In the genomic region with DNA sequence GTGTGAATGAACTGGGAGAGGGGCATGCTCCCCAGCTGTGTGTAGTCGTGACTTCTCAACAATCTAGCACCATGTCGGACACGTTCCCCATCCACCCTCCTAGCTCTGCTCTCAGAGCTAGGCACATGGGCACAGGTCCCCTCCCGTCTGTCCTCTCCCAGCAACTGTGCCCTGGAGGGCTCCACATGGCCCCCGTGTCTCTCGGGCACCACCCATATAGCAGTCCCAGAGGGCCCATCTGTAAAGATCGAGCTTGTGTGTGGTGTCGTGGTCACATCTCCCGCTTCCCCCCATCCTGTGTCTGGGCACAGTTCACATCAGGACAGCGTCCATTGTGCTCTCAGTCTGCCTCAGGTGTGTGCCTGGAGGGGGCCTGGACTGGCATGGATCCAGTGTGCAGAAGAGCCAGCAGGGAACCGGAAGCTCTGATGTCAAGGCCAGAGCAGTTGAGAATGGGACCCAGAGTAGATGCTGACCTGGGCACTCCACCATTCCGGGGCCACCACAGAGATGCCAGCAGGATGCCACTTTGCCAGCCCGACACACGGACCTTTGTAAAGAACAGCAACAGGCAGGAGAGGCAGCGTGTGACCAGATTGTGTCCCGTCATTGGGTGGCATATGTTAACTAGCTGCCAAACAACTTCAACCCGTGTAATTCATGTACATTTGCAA, we compare ENCODE assay signal across 25 cellular contexts. TPM values are rescaled to one million over a fixed set of nuclear protein-coding genes. Genes with fewer than 3 reads are reported as not detected.
DNase-seq lines count a peak whose midpoint lies in the region; ATAC-seq and TF ChIP-seq lines count a peak whose summit lies in the region.
"Had no signal": no experiment of that assay in that cellular context is flagged by ENCODE, and none has a peak within 500 bp of the region (broad histone marks: within the 10 kb centered on the region; RNA-seq: fewer than 3 reads in every experiment).

No MANE protein-coding gene starts in this region.

- H2BK5ac ChIP-seq in mesenchymal stem cell (ENCODE audit: low read depth, low read length, poor library complexity, severe bottlenecking), result no peak overlapping the region

- peaks cover 52% of the 10 kb centered on the region for H3K4me1 Mint-ChIP-seq in CD14-positive monocyte
- H3K4me1 Mint-ChIP-seq in T-cell, result peaks cover 12 to 38% (median 38%) of the 10 kb centered on the region in 3 donors

- H3K9me3 ChIP-seq in BLaER1 (peaks cover 50% of the 10 kb centered on the region), mesenchymal stem cell (ENCODE audit: control insufficient read depth, low read length) (peaks cover 33% of the 10 kb centered on the region)
- H3K9me3 ChIP-seq: adrenal gland had no signal

- no peak for TF ChIP-seq CTCF in CD14-positive monocyte (IDR thresholded peaks at IDR 0.05)

- intact Hi-C loops in CD14-positive monocyte (cut with micrococcal nuclease), result no loop called here

- no peak for TF ChIP-seq POLR2A in GM18505 (IDR thresholded peaks at IDR 0.05; ENCODE audit: borderline replicate concordance, extremely low read depth, insufficient read depth, insufficient read length)

- ATAC-seq in T-cell (replicated peaks in 1 of 4), result no peak
- ATAC-seq in GM18505 (IDR thresholded peaks at IDR 0.05; ENCODE audit: unreplicated experiment), result no peak
- ATAC-seq: gastrocnemius medialis had no signal

- WGBS in mesenchymal stem cell, result 98% methylated on average over 17 of the region's 17 CpGs

- H3K23ac ChIP-seq in mesenchymal stem cell (ENCODE audit: low read length in 2 of 2), result no peak overlapping the region

- peaks cover 12% of the 10 kb centered on the region for H3K79me1 ChIP-seq in mesenchymal stem cell (replicated peaks; ENCODE audit: low read length, poor library complexity, severe bottlenecking)

- H3K36me3 ChIP-seq in BLaER1, result peaks cover 37% of the 10 kb centered on the region
- H3K36me3 ChIP-seq in mesenchymal stem cell (ENCODE audit: control insufficient read depth in 1 of 2, insufficient read depth in 2 of 2, low read depth in 1 of 2, low read length in 2 of 2), result peaks cover 45 to 74% of the 10 kb centered on the region in 2 experiments
- H3K36me3 ChIP-seq: adrenal gland had no signal

- peak overlapping the region in 6 of 7 donors; percentile 50 to 99 (median 66) for H3K27ac Mint-ChIP-seq in CD14-positive monocyte
- peak overlapping the region; percentile 64 to 69 for H3K27ac Mint-ChIP-seq in T-cell
- H3K27ac Mint-ChIP-seq: nephron, type B pancreatic cell had no signal

- H3K9me3 Mint-ChIP-seq in CD14-positive monocyte, result peaks cover 9 to 14% (median 11%) of the 10 kb centered on the region in 7 donors
- peaks cover 0 to 12% (median 6%) of the 10 kb centered on the region in 3 donors for H3K9me3 Mint-ChIP-seq in T-cell

- H3K27ac ChIP-seq in BLaER1, result no peak overlapping the region
- H3K27ac ChIP-seq in mesenchymal stem cell (ENCODE audit: low read length, poor library complexity, severe bottlenecking), result no peak overlapping the region
- H3K27ac ChIP-seq: adrenal gland, C4-2B, gastrocnemius medialis, VCaP had no signal

- no peak overlapping the region for H2AK5ac ChIP-seq in mesenchymal stem cell (ENCODE audit: low read length, severe bottlenecking)

- peak overlapping the region; percentile 1 for H2BK15ac ChIP-seq in mesenchymal stem cell (ENCODE audit: low read depth, poor library complexity, severe bottlenecking)

- no peak overlapping the region for H2BK120ac ChIP-seq in mesenchymal stem cell (ENCODE audit: low read depth, low read length)

- H3K4me2 ChIP-seq in BLaER1 (peak overlapping the region; percentile 19), mesenchymal stem cell (ENCODE audit: low read length, poor library complexity, severe bottlenecking) (no peak overlapping the region)

- H2AFZ ChIP-seq in mesenchymal stem cell (ENCODE audit: low read depth, low read length), result no peak overlapping the region

- peak overlapping the region in 1 of 2 experiments; percentile 31 for H2BK12ac ChIP-seq in mesenchymal stem cell (ENCODE audit: low read length in 2 of 2)

- H3K18ac ChIP-seq in mesenchymal stem cell (ENCODE audit: low read depth in 1 of 2, low read length in 2 of 2), result no peak overlapping the region

- H3K4ac ChIP-seq in mesenchymal stem cell (ENCODE audit: low read depth in 1 of 2, low read length in 2 of 2), result no peak overlapping the region

- H3K27me3 ChIP-seq in BLaER1 (no peaks in the 10 kb centered on the region), mesenchymal stem cell (ENCODE audit: control insufficient read depth in 1 of 2, insufficient read depth in 1 of 2, low read length in 2 of 2) (no peaks in the 10 kb centered on the region)
- H3K27me3 ChIP-seq: adrenal gland, gastrocnemius medialis had no signal

- H3K27me3 Mint-ChIP-seq in CD14-positive monocyte (ENCODE audit: low read depth in 3 of 3), result peaks cover 0 to 2% (median 0%) of the 10 kb centered on the region in 3 donors
- no peaks in the 10 kb centered on the region for H3K27me3 Mint-ChIP-seq in T-cell
- H3K27me3 Mint-ChIP-seq: type B pancreatic cell had no signal

- H4K8ac ChIP-seq in mesenchymal stem cell (ENCODE audit: low read length), result no peak overlapping the region

- POLR2A ChIA-PET in T-cell (lab: Charles Lee), result interaction anchor here in 1 of 2 donors (0.7 kb wide), 1 partner anchor 16 kb away, joined by 3 read pairs; no protein-coding TSS in a partner anchor

- no peak overlapping the region for H3K4me3 ChIP-seq in BLaER1
- H3K4me3 ChIP-seq in mesenchymal stem cell (ENCODE audit: insufficient read depth in 1 of 2, low read depth in 1 of 2, low read length in 2 of 2), result peak overlapping the region in 1 of 2 experiments; percentile 1
- H3K4me3 ChIP-seq: adrenal gland, gastrocnemius medialis had no signal

- no peak for DNase-seq in CD14-positive monocyte (ENCODE audit: low spot score)
- no peak for DNase-seq in T-cell
- no peak for DNase-seq in mesenchymal stem cell
- no peak for DNase-seq in NK-92 (lab: John Stamatoyannopoulos, UW; ENCODE audit: unreplicated experiment)
- DNase-seq in GF-D8 (lab: John Stamatoyannopoulos, UW), result no peak
- DNase-seq: activated CD4-positive, alpha-beta T cell treated with anti-CD3 and anti-CD28 coated beads for 4 hours; activated CD8-positive, alpha-beta memory T cell treated with anti-CD3 and anti-CD28 coated beads for 24 hours; activated effector memory CD4-positive, alpha-beta T cell treated with Interleukin-2 at 50 U/mL for 16 hours; adrenal gland; central memory CD4-positive, alpha-beta T cell; gastrocnemius medialis; KBM-7; midbrain; NCI-H1417; NCI-H446; NCI-H774; stimulated activated naive CD4-positive, alpha-beta T cell; SW 1271; T1000 had no signal

- H3K4me3 Mint-ChIP-seq in CD14-positive monocyte (peak overlapping the region in 1 of 2 donors; percentile 17), T-cell (no peak overlapping the region)
- H3K4me3 Mint-ChIP-seq: nephron, type B pancreatic cell had no signal

- CTCF ChIA-PET in T-cell (lab: Charles Lee), result no interaction called here

- H4K20me1 ChIP-seq in BLaER1, result no peaks in the 10 kb centered on the region

- H3K9ac ChIP-seq in BLaER1, result no peak overlapping the region
- H3K9ac ChIP-seq in mesenchymal stem cell (ENCODE audit: low read length), result no peak overlapping the region

- H3K4me1 ChIP-seq in BLaER1 (peaks cover 35% of the 10 kb centered on the region), mesenchymal stem cell (ENCODE audit: control insufficient read depth, insufficient read depth, low read depth, low read length) (peaks cover 8% of the 10 kb centered on the region)

- peaks cover 23 to 32% of the 10 kb centered on the region in 2 donors for H3K36me3 Mint-ChIP-seq in CD14-positive monocyte
- peaks cover 43% of the 10 kb centered on the region for H3K36me3 Mint-ChIP-seq in T-cell

- no peak overlapping the region for H3K14ac ChIP-seq in mesenchymal stem cell (ENCODE audit: low read length in 2 of 2)

- H4K91ac ChIP-seq in mesenchymal stem cell (ENCODE audit: low read length), result no peak overlapping the region

RNA-seq across cellular contexts. Expression of gene MARF1, which starts 55.7 kb away (rescaled TPM):
- polyA plus RNA-seq in CD14-positive monocyte, result 1 to 10 TPM; 5.7 to 9.8 TPM
- total RNA-seq in T-cell, result 100 to 1,000 TPM; 151 to 180 (median 177) TPM
- polyA plus RNA-seq in mesenchymal stem cell (2013, experiment 1 of 2), result 20.0 TPM
- 16.7 TPM for polyA plus RNA-seq in mesenchymal stem cell (2013, experiment 2 of 2)
